ENCODE assay signal across 16 cellular contexts in genomic region chr1:20614130-20614579, GRCh38. TPM values are rescaled to one million over a fixed set of nuclear protein-coding genes. Genes with fewer than 3 reads are reported as not detected.
DNase-seq lines count a peak whose midpoint lies in the region; TF ChIP-seq lines count a peak whose summit lies in the region.
"Had no signal": no experiment of that assay in that cellular context is flagged by ENCODE, and none has a peak within 500 bp of the region (broad histone marks: within the 10 kb centered on the region; RNA-seq: fewer than 3 reads in every experiment).

No MANE protein-coding gene starts in this region.

- H3K4me1 ChIP-seq in Caco-2 (peaks cover 11% of the 10 kb centered on the region), SJSA1 (replicated peaks) (peaks cover 28% of the 10 kb centered on the region), esophagus muscularis mucosa (peaks cover 18 to 28% (median 25%) of the 10 kb centered on the region in 4 donors), prostate gland (replicated peaks) (peaks cover 5% of the 10 kb centered on the region)

- WGBS in esophagus muscularis mucosa, result 63% methylated on average over 3 of the region's 3 CpGs
- 63% methylated on average over 3 of the region's 3 CpGs for WGBS in prostate gland

- no peaks in the 10 kb centered on the region for H3K27me3 Mint-ChIP-seq in Caco-2 (ENCODE audit: insufficient read depth, unreplicated experiment)

- TF ChIP-seq CTCF in Caco-2 (IDR thresholded peaks at IDR 0.05; ENCODE audit: insufficient read depth in 1 of 2, low read depth in 1 of 2, low read length in 1 of 2, severe bottlenecking in 1 of 2, unreplicated experiment in 1 of 2) (no peak), esophagus muscularis mucosa (IDR thresholded peaks at IDR 0.05) (no peak), prostate gland (IDR thresholded peaks at IDR 0.05) (no peak)

- no peaks in the 10 kb centered on the region for H3K27me3 ChIP-seq in Caco-2 (replicated peaks; ENCODE audit: control insufficient read depth, insufficient read depth, low read length)
- H3K27me3 ChIP-seq in SJSA1 (replicated peaks), result no peaks in the 10 kb centered on the region
- no peaks in the 10 kb centered on the region for H3K27me3 ChIP-seq in esophagus muscularis mucosa
- H3K27me3 ChIP-seq in prostate gland (replicated peaks; ENCODE audit: insufficient read depth), result no peaks in the 10 kb centered on the region

- TF ChIP-seq POLR2A in esophagus muscularis mucosa (IDR thresholded peaks at IDR 0.05; ENCODE audit: low read depth), result no peak
- no peak for TF ChIP-seq POLR2A in prostate gland (IDR thresholded peaks at IDR 0.05)

- H3K4me3 Mint-ChIP-seq in Caco-2 (ENCODE audit: unreplicated experiment), result no peak overlapping the region
- H3K4me3 Mint-ChIP-seq: activated CD4-positive, alpha-beta T cell treated with anti-CD3 and anti-CD28 coated beads, Interleukin-2, amount 10 ng/mL, durations not matched to agents 7 days and 5 days had no signal

- no peaks in the 10 kb centered on the region for H3K9me3 ChIP-seq in Caco-2
- H3K9me3 ChIP-seq in SJSA1 (replicated peaks), result no peaks in the 10 kb centered on the region
- H3K9me3 ChIP-seq in esophagus muscularis mucosa, result no peaks in the 10 kb centered on the region
- H3K9me3 ChIP-seq in prostate gland, result no peaks in the 10 kb centered on the region

- no peak for TF ChIP-seq EP300 in esophagus muscularis mucosa (IDR thresholded peaks at IDR 0.05)

- POLR2A ChIA-PET in Caco-2 (lab: Charles Lee), result no interaction called here

- H3K9me3 Mint-ChIP-seq in Caco-2 (ENCODE audit: unreplicated experiment), result no peaks in the 10 kb centered on the region
- H3K9me3 Mint-ChIP-seq: activated CD4-positive, alpha-beta T cell treated with anti-CD3 and anti-CD28 coated beads, Interleukin-2, amount 10 ng/mL, durations not matched to agents 7 days and 5 days; activated T-helper 2 cell treated with anti-CD3 and anti-CD28 coated beads, Interferon-gamma antibody, Interleukin-2, Interleukin-4, amounts not matched to agents 10 μg/mL and 5 μg/mL and 100 μg/mL, durations not matched to agents 14 hours and 24 hours and 36 hours had no signal

- H3K27ac ChIP-seq in SJSA1 (peak overlapping the region; percentile 62), esophagus muscularis mucosa (replicated peaks in 1 of 4) (peak overlapping the region; percentile 46 to 81 (median 72)), prostate gland (peak overlapping the region; percentile 53 to 62)

- intact Hi-C loops in Caco-2 (cut with micrococcal nuclease; ENCODE audit: unreplicated experiment), result no loop called here
- intact Hi-C loops in esophagus muscularis mucosa (cut with DNase I), result loop anchor here (2.0 kb wide), 1 partner anchor 19 kb away; the partner anchor contains the start of gene PINK1
- intact Hi-C loops in prostate gland (cut with DNase I), result no loop called here

- H3K4me3 ChIP-seq in Caco-2 (ENCODE audit: low read depth, low read length) (no peak overlapping the region), SJSA1 (no peak overlapping the region), esophagus muscularis mucosa (no peak overlapping the region), prostate gland (no peak overlapping the region)

- no TSS peak for BruUV-seq in Caco-2 (replicated peaks; lab: Mats Ljungman, UMichigan)

- DNase-seq in Caco-2, result no peak
- DNase-seq in SJSA1 (ENCODE audit: low read depth in 1 of 2, low spot score in 2 of 2), result peak in 1 of 2 experiments; percentile 98
- DNase-seq in esophagus muscularis mucosa (ENCODE audit: extremely low spot score), result no peak
- DNase-seq in prostate gland (ENCODE audit: low spot score), result no peak
- no peak for DNase-seq in SK-N-DZ (ENCODE audit: low spot score)
- DNase-seq in HT-29 (ENCODE audit: low spot score), result no peak
- no peak for DNase-seq in Kasumi-1 (lab: John Stamatoyannopoulos, UW)
- no peak for DNase-seq in NCI-H510A treated with DMSO at 0.1 percent for 48 hours (lab: John Stamatoyannopoulos, UW)
- DNase-seq: activated CD4-positive, alpha-beta T cell treated with anti-CD3 and anti-CD28 coated beads, Interleukin-2, amount 10 ng/mL, durations not matched to agents 7 days and 5 days; effector CD8-positive, alpha-beta T cell; glutamatergic neuron; Karpas-422; NCI-H1930; NK-92 treated with Interleukin-12 subunit alpha and Interleukin-12 subunit beta, amount 100 ng/mL, for 24 hours had no signal

- H3K36me3 Mint-ChIP-seq in Caco-2 (ENCODE audit: insufficient read depth, unreplicated experiment), result peaks cover 8% of the 10 kb centered on the region

- CTCF ChIA-PET in Caco-2 (lab: Charles Lee), result interaction anchor here (1.4 kb wide), 1 partner anchor 20 kb away, joined by 8 read pairs; no protein-coding TSS in a partner anchor

- H3K4me1 Mint-ChIP-seq in Caco-2 (ENCODE audit: low read depth, unreplicated experiment), result peaks cover 23% of the 10 kb centered on the region
- H3K4me1 Mint-ChIP-seq: activated CD4-positive, alpha-beta T cell treated with anti-CD3 and anti-CD28 coated beads, Interleukin-2, amount 10 ng/mL, durations not matched to agents 7 days and 5 days had no signal

- H3K36me3 ChIP-seq in Caco-2 (ENCODE audit: control insufficient read depth, insufficient read depth, low read length) (no peaks in the 10 kb centered on the region), SJSA1 (no peaks in the 10 kb centered on the region), esophagus muscularis mucosa (no peaks in the 10 kb centered on the region), prostate gland (no peaks in the 10 kb centered on the region)

- peak overlapping the region; percentile 55 for H3K27ac Mint-ChIP-seq in Caco-2 (ENCODE audit: unreplicated experiment)
- H3K27ac Mint-ChIP-seq: activated CD4-positive, alpha-beta T cell treated with anti-CD3 and anti-CD28 coated beads, Interleukin-2, amount 10 ng/mL, durations not matched to agents 7 days and 5 days; activated T-helper 2 cell treated with anti-CD3 and anti-CD28 coated beads, Interferon-gamma antibody, Interleukin-2, Interleukin-4, amounts not matched to agents 10 μg/mL and 5 μg/mL and 100 μg/mL, durations not matched to agents 14 hours and 24 hours and 36 hours had no signal

RNA-seq across cellular contexts. Expression of gene PINK1, which starts 19.1 kb away (rescaled TPM):
- total RNA-seq in Caco-2 (2022) (18.4 and 23.2 TPM in 2 replicates), esophagus muscularis mucosa (100 to 1,000 TPM; 175 to 330 (median 242) TPM), prostate gland (100 to 1,000 TPM; 115 to 136 TPM)
- total RNA-seq in SJSA1 (2014; rRNA removed; shearing (Covaris generic)), result 48.0 and 55.0 TPM in 2 replicates
- polyA plus RNA-seq in SK-N-DZ (2014; cell fraction: cytosol; rRNA removed), result 12.8 and 18.5 TPM in 2 replicates
- 12.9 and 17.2 TPM in 2 replicates for polyA plus RNA-seq in SK-N-DZ (2014; cell fraction: nucleus; rRNA removed)
- total RNA-seq in HT-29 (2014; rRNA removed; shearing (Covaris generic)), result 21.2 and 22.3 TPM in 2 replicates

RNA-seq across cellular contexts. Expression of gene CDA, which starts 25.3 kb away (rescaled TPM):
- 0.95 TPM in 1 of 2 replicates, not detected in the other for total RNA-seq in Caco-2 (2022)
- not detected in 2 replicates for total RNA-seq in SJSA1 (2014; rRNA removed; shearing (Covaris generic))
- 1 to 10 TPM; 1.7 to 7.5 (median 6.0) TPM for total RNA-seq in esophagus muscularis mucosa
- total RNA-seq in prostate gland, result under 1 TPM in 1 of 2 donors, not detected in 1; 0.59 TPM
- polyA plus RNA-seq in SK-N-DZ (2014; cell fraction: cytosol; rRNA removed), result not detected in 2 replicates
- polyA plus RNA-seq in SK-N-DZ (2014; cell fraction: nucleus; rRNA removed), result not detected in 2 replicates
- total RNA-seq in HT-29 (2014; rRNA removed; shearing (Covaris generic)), result 1.7 and 3.2 TPM in 2 replicates
- total RNA-seq: activated CD4-positive, alpha-beta T cell treated with anti-CD3 and anti-CD28 coated beads, Interleukin-2, amount 10 ng/mL, durations not matched to agents 7 days and 5 days; activated T-helper 2 cell treated with anti-CD3 and anti-CD28 coated beads, Interferon-gamma antibody, Interleukin-2, Interleukin-4, amounts not matched to agents 10 μg/mL and 5 μg/mL and 100 μg/mL, durations not matched to agents 14 hours and 24 hours and 36 hours; T-helper 1 cell treated with Interleukin-12 subunit alpha and Interleukin-12 subunit beta and Interleukin-4 antibody, amounts not matched to agents 30 ng/mL and 1 ng/mL, for 36 hours had no signal

RNA-seq across cellular contexts. Expression of gene DDOST, which starts 47.0 kb away (rescaled TPM):
- total RNA-seq in Caco-2 (2022), result 332 and 339 TPM in 2 replicates
- total RNA-seq in SJSA1 (2014; rRNA removed; shearing (Covaris generic)), result 249 and 352 TPM in 2 replicates
- 100 to 1,000 TPM in 2 of 4 donors, 10 to 100 TPM in 2; 86.4 to 126 (median 103) TPM for total RNA-seq in esophagus muscularis mucosa
- total RNA-seq in prostate gland, result 100 to 1,000 TPM; 223 to 264 TPM
- polyA plus RNA-seq in SK-N-DZ (2014; cell fraction: cytosol; rRNA removed), result 200 and 212 TPM in 2 replicates
- 44.0 and 54.7 TPM in 2 replicates for polyA plus RNA-seq in SK-N-DZ (2014; cell fraction: nucleus; rRNA removed)
- total RNA-seq in HT-29 (2014; rRNA removed; shearing (Covaris generic)), result 269 and 276 TPM in 2 replicates
